9 cellular contexts compared by ENCODE assay signal in genomic region chr7:43658718-43659548, GRCh38.
DNase-seq lines count a peak whose midpoint lies in the region; ATAC-seq, FAIRE-seq and TF ChIP-seq lines count a peak whose summit lies in the region.
"Had no signal": no experiment of that assay in that cellular context is flagged by ENCODE, and none has a peak within 500 bp of the region (broad histone marks: within the 10 kb centered on the region; RNA-seq: fewer than 3 reads in every experiment).

No MANE protein-coding gene starts in this region.

- no peak overlapping the region for H3K27ac ChIP-seq in substantia nigra (ENCODE audit: low read depth, low read length, poor library complexity, severe bottlenecking)

- peak; percentile 98 for FAIRE-seq in RCC 7860 (lab: Jason Lieb, UNC)
- FAIRE-seq in D721Med (lab: Jason Lieb, UNC): no peak
- FAIRE-seq: endometrium had no signal

- peak; percentile 63 for DNase-seq in AG20443 (ENCODE audit: low spot score)
- peak; percentile 83 for DNase-seq in RCC 7860 (ENCODE audit: low spot score)
- peak; percentile 49 for DNase-seq in fibroblast of the conjunctiva (ENCODE audit: low read depth)
- peak; percentile 84 for DNase-seq in stromal cell of bone marrow (ENCODE audit: low read depth)
- no peak for DNase-seq in substantia nigra (lab: John Stamatoyannopoulos, UW)
- DNase-seq in NCI-H82 treated with DMSO at 0.1 percent for 48 hours (lab: John Stamatoyannopoulos, UW; ENCODE audit: unreplicated experiment): no peak
- DNase-seq in D721Med (ENCODE audit: insufficient read length, low spot score): no peak

- TF ChIP-seq CTCF in D721Med (IDR thresholded peaks at IDR 0.05; ENCODE audit: insufficient read depth, missing control alignments): no peak

- peak; percentile 70 for ATAC-seq in GM21528 (IDR thresholded peaks at IDR 0.05; ENCODE audit: low FRiP score, unreplicated experiment)

Comparison
In these comparisons a context has a peak if more than half of its experiments do, and no peak if none do; other contexts are left out.
1. DNase-seq: peak in AG20443 (single experiment), RCC 7860 (single experiment), fibroblast of the conjunctiva (single experiment) and stromal cell of bone marrow (single experiment); none in substantia nigra (0 of 49), NCI-H82 treated with DMSO at 0.1 percent for 48 hours (single experiment) and D721Med (single experiment).